Comparison of ENCODE assay signal across 9 cellular contexts in the genomic region with DNA sequence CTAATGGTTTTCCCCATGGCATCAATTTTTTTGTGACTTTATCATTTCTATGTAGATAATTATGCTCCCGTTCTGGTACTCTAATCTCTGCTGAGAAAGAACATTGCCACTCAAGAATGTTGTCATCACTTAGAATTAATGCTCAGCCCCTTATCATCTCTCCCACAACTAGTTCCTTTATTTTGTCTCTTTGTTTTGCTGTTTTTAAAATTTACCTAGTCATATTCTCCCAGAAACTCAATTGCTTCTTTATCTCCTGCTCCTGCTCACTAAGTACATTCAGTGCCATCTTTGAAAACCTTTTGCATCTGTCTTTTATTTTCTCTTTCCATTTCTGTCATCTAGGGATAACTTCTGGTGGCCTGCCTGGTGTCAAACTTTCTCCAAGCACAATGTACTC.
"Had no signal": no experiment of that assay in that cellular context is flagged by ENCODE, and none has a peak within 500 bp of the region (broad histone marks: within the 10 kb centered on the region; RNA-seq: fewer than 3 reads in every experiment).

No MANE protein-coding gene starts in this region.

- H3K4me3 Mint-ChIP-seq: HFFc6, IgD-negative memory B cell had no signal

- H3K4me3 ChIP-seq: GM23248, HAP-1 had no signal

- H3K4me1 Mint-ChIP-seq: IgD-negative memory B cell had no signal

- H3K27ac Mint-ChIP-seq: HFFc6, IgD-negative memory B cell had no signal

- FAIRE-seq: HepG2 had no signal

- H3K36me3 ChIP-seq: HAP-1 had no signal

- H2AFZ ChIP-seq: GM23248 had no signal

- H3K9me3 ChIP-seq: HAP-1 had no signal

- ATAC-seq: HCT116, HepG2 had no signal

- H3K9ac ChIP-seq: GM23248 had no signal

- DNase-seq: GM23248, GOT3, H7, HFFc6 had no signal

- H3K4me1 ChIP-seq: HAP-1 had no signal

- H3K27ac ChIP-seq: GM23248, HL-60 had no signal
